ENCODE assay signal across 2 cellular contexts in genomic region chr17:71592431-71592830, GRCh38.
A peak's percentile ranks its signal among the peaks of the same experiment; 100 is the strongest.
TF ChIP-seq lines count a peak whose summit lies in the region.

No MANE protein-coding gene starts in this region.

TF ChIP-seq in A549, 52 proteins besides CTCF, POLR2A, EP300 and RAD21:
- TF ChIP-seq JUNB (IDR thresholded peaks at IDR 0.05) (no peak), ZC3H11A (IDR thresholded peaks at IDR 0.05) (no peak), TFCP2L1 (CRISPR knock-in tag; IDR thresholded peaks at IDR 0.05) (no peak), ZSCAN20 (CRISPR knock-in tag; IDR thresholded peaks at IDR 0.05) (no peak), ELK1 (IDR thresholded peaks at IDR 0.05; ENCODE audit: low read depth, low read length) (no peak), NPAS2 (CRISPR knock-in tag; IDR thresholded peaks at IDR 0.05; ENCODE audit: borderline replicate concordance) (no peak), ZFP36 (IDR thresholded peaks at IDR 0.05; ENCODE audit: borderline replicate concordance, partially characterized antibody) (no peak), ATOH8 (CRISPR knock-in tag; IDR thresholded peaks at IDR 0.05; ENCODE audit: low read depth) (no peak), SREBF2 (IDR thresholded peaks at IDR 0.05) (no peak), BHLHE40 (IDR thresholded peaks at IDR 0.05; ENCODE audit: low read depth, low read length) (no peak), HOXB13 (CRISPR knock-in tag; IDR thresholded peaks at IDR 0.05; ENCODE audit: low read depth) (no peak), PHF8 (IDR thresholded peaks at IDR 0.05; ENCODE audit: borderline replicate concordance, low read depth) (no peak)
- TF ChIP-seq, protein P1, sequence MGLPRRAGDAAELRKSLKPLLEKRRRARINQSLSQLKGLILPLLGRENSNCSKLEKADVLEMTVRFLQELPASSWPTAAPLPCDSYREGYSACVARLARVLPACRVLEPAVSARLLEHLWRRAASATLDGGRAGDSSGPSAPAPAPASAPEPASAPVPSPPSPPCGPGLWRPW (IDR thresholded peaks at IDR 0.05): no peak

TF ChIP-seq in neural cell, 6 proteins besides CTCF, POLR2A, EP300 and RAD21:
- TF ChIP-seq TAF1 (IDR thresholded peaks at IDR 0.05; ENCODE audit: low read depth) (no peak), MXI1 (conservative IDR thresholded peaks at IDR 0.05; ENCODE audit: poor library complexity, severe bottlenecking) (no peak), REST (IDR thresholded peaks at IDR 0.05; ENCODE audit: borderline replicate concordance) (no peak), SMC3 (conservative IDR thresholded peaks at IDR 0.05; ENCODE audit: poor library complexity) (peak; percentile 22), EZH2 (IDR thresholded peaks at IDR 0.05; ENCODE audit: borderline replicate concordance, insufficient read depth, low read length, poor library complexity, severe bottlenecking) (no peak), POLR2AphosphoS5 (IDR thresholded peaks at IDR 0.05) (peak; percentile 67)
